In the genomic region with DNA sequence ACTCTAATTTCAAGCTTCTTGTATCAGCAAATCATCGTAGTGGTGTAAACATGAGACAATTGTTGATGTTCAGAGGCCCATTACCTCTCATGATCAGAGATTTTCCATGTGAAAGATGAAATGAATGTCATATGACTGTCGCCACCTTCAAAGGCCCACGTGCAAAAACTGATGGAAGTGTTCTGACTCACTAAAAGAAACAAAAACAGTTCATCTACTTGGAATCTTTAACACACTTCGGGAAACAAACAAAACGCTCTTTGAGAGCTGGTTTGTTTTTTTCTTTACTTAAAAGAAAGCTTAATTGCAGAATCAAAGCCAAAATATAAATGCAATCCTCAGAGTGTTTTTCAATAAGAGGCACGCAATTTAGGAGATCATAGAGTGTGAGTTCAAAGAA, we compare ENCODE assay signal across 23 cellular contexts.
A peak's percentile ranks its signal among the peaks of the same experiment; 100 is the strongest.
DNase-seq lines count a peak whose midpoint lies in the region; ATAC-seq, FAIRE-seq and TF ChIP-seq lines count a peak whose summit lies in the region.
"Had no signal": no experiment of that assay in that cellular context is flagged by ENCODE, and none has a peak within 500 bp of the region (broad histone marks: within the 10 kb centered on the region; RNA-seq: fewer than 3 reads in every experiment).

No MANE protein-coding gene starts in this region.

- no peak overlapping the region for H3K4me3 Mint-ChIP-seq in CD4-positive, alpha-beta T cell
- H3K4me3 Mint-ChIP-seq: CD4-positive, CD25-positive, alpha-beta regulatory T cell had no signal

- H3K27ac ChIP-seq in H1 (ENCODE audit: low read depth, low read length) = no peak overlapping the region
- no peak overlapping the region for H3K27ac ChIP-seq in hepatocyte
- H3K27ac ChIP-seq in CD4-positive, alpha-beta T cell (ENCODE audit: low read depth, low read length) = no peak overlapping the region
- H3K27ac ChIP-seq: GM23248, SJCRH30 had no signal

- no peaks in the 10 kb centered on the region; the same call in 1 of the 2 replicates for H3K23me2 ChIP-seq in H1 (ENCODE audit: low read depth, low read length)

- 94% methylated on average over 6 of the region's 6 CpGs; no CpG with 5 or more reads in 1 of the 2 experiments for WGBS in H1 (ENCODE audit: extremely low coverage in 1 of 2, insufficient coverage in 1 of 2, insufficient read length in 1 of 2, insufficient replicate concordance in 2 of 2, low coverage in 1 of 2, low lambda C conversion rate in 2 of 2, missing lambda C conversion rate in 1 of 2), 2 experiments
- 44% methylated on average over 6 of the region's 6 CpGs for WGBS in hepatocyte (ENCODE audit: low lambda C conversion rate, missing lambda C conversion rate)

- no peak overlapping the region for H2BK12ac ChIP-seq in H1 (ENCODE audit: low read depth, low read length)

- intact Hi-C loops in CD4-positive, alpha-beta T cell (cut with DNase I, micrococcal nuclease) = loop anchor here in 1 of 2 experiments (1.0 kb wide), 1 partner anchor 22 kb away; no protein-coding TSS in a partner anchor

- H4K91ac ChIP-seq in H1 (replicated peaks; ENCODE audit: insufficient read length, low read length) = no peak overlapping the region

- no peak overlapping the region for H2BK120ac ChIP-seq in H1 (replicated peaks; ENCODE audit: low read depth, low read length)

- H3K4me2 ChIP-seq in H1 (ENCODE audit: insufficient read depth in 1 of 2, low read depth in 2 of 2, low read length in 2 of 2) = no peak overlapping the region
- H3K4me2 ChIP-seq in hepatocyte = no peak overlapping the region

- H3K4me1 Mint-ChIP-seq in CD4-positive, alpha-beta T cell (ENCODE audit: low read depth) = no peaks in the 10 kb centered on the region
- H3K4me1 Mint-ChIP-seq: CD4-positive, CD25-positive, alpha-beta regulatory T cell had no signal

- POLR2A ChIA-PET in H1 (lab: Charles Lee; ENCODE audit: partially characterized antibody) = no interaction called here
- POLR2A ChIA-PET in CD4-positive, alpha-beta T cell (lab: Charles Lee) = no interaction called here

- H3K79me2 ChIP-seq in H1 (ENCODE audit: control insufficient read depth in 1 of 2, insufficient read depth in 2 of 2, low read length in 2 of 2) (no peaks in the 10 kb centered on the region), hepatocyte (no peaks in the 10 kb centered on the region)

- H3K27me3 Mint-ChIP-seq in CD4-positive, alpha-beta T cell = no peaks in the 10 kb centered on the region
- H3K27me3 Mint-ChIP-seq: CD4-positive, CD25-positive, alpha-beta regulatory T cell had no signal

- H3K4me3 ChIP-seq in H1 (ENCODE audit: extremely low read depth in 1 of 4, insufficient read depth in 2 of 4, low read depth in 3 of 4, low read length in 4 of 4) (no peak overlapping the region), hepatocyte (no peak overlapping the region)
- H3K4me3 ChIP-seq: GM23248, SJCRH30 had no signal

- H3K36me3 Mint-ChIP-seq in CD4-positive, alpha-beta T cell (ENCODE audit: low read depth) = no peaks in the 10 kb centered on the region
- H3K36me3 Mint-ChIP-seq: CD4-positive, CD25-positive, alpha-beta regulatory T cell had no signal

- no peak overlapping the region for H3K23ac ChIP-seq in H1 (ENCODE audit: insufficient read length)

- no peak overlapping the region for H4K5ac ChIP-seq in H1 (ENCODE audit: insufficient read length, low read depth, low read length)

- H3K4me1 ChIP-seq in H1 (replicated peaks in 1 of 4; ENCODE audit: control insufficient read depth in 3 of 4, insufficient read depth in 4 of 4, low read length in 3 of 4) (no peaks in the 10 kb centered on the region), hepatocyte (ENCODE audit: insufficient read depth) (no peaks in the 10 kb centered on the region)
- H3K4me1 ChIP-seq: Caco-2 had no signal

- TF ChIP-seq CTCF in H1 (IDR thresholded peaks at IDR 0.05; ENCODE audit: control extremely low read depth in 1 of 3, insufficient read depth in 1 of 3, low read depth in 1 of 3, low read length in 3 of 3) = no peak
- TF ChIP-seq CTCF in hepatocyte (IDR thresholded peaks at IDR 0.05; ENCODE audit: poor library complexity) = no peak
- TF ChIP-seq CTCF in CD4-positive, alpha-beta T cell (IDR thresholded peaks at IDR 0.05) = no peak

- 0 out of 2 replicates have a peak overlapping the region, but pooled peaks have one; percentile 16 for H2AFZ ChIP-seq in H1 (ENCODE audit: low read length)
- peak overlapping the region; percentile 6 for H2AFZ ChIP-seq in hepatocyte
- H2AFZ ChIP-seq: GM23248 had no signal

- CTCF ChIA-PET in H1 (lab: Charles Lee; ENCODE audit: partially characterized antibody) = interaction anchor here (1.0 kb wide), 2 partner anchors 10 to 11 kb away, joined by 3 read pairs; no protein-coding TSS in a partner anchor
- CTCF ChIA-PET in CD4-positive, alpha-beta T cell (lab: Charles Lee) = no interaction called here

- no peaks in the 10 kb centered on the region for H3K27me3 ChIP-seq in H1 (replicated peaks in 1 of 4; ENCODE audit: control insufficient read depth in 3 of 4, extremely low read depth in 1 of 4, insufficient read depth in 3 of 4, low read length in 3 of 4)
- H3K27me3 ChIP-seq in hepatocyte = no peaks in the 10 kb centered on the region
- no peaks in the 10 kb centered on the region for H3K27me3 ChIP-seq in CD4-positive, alpha-beta T cell (ENCODE audit: control insufficient read depth, insufficient read depth, low read length)
- H3K27me3 ChIP-seq: SJCRH30 had no signal

- H3K9me2 ChIP-seq in hepatocyte (replicated peaks; ENCODE audit: insufficient read depth) = no peaks in the 10 kb centered on the region

- no peak for TF ChIP-seq RAD21 in H1 (IDR thresholded peaks at IDR 0.05 in 1 of 2, conservative IDR thresholded peaks at IDR 0.05 in 1 of 2; ENCODE audit: low read depth in 2 of 2, low read length in 2 of 2)

- no peaks in the 10 kb centered on the region for H3K36me3 ChIP-seq in H1 (ENCODE audit: control insufficient read depth in 2 of 4, insufficient read depth in 4 of 4, low read length in 3 of 4)
- no peaks in the 10 kb centered on the region for H3K36me3 ChIP-seq in hepatocyte (replicated peaks; ENCODE audit: insufficient read depth, low read depth)
- H3K36me3 ChIP-seq: SJCRH30 had no signal

- H3K56ac ChIP-seq in H1 (replicated peaks; ENCODE audit: insufficient read length, low read depth, low read length) = no peak overlapping the region

- H3K9me3 Mint-ChIP-seq in CD4-positive, alpha-beta T cell = no peaks in the 10 kb centered on the region

- no peak overlapping the region for H3K14ac ChIP-seq in H1 (ENCODE audit: insufficient read length)

- H2BK20ac ChIP-seq in H1 (ENCODE audit: low read length) = no peak overlapping the region

- no peak overlapping the region for H2BK5ac ChIP-seq in H1 (ENCODE audit: low read depth, low read length)

- H3K9me3 ChIP-seq in H1 (ENCODE audit: insufficient read depth in 2 of 2, low read depth in 1 of 2, low read length in 1 of 2) (no peaks in the 10 kb centered on the region), hepatocyte (ENCODE audit: low read depth) (no peaks in the 10 kb centered on the region)
- H3K9me3 ChIP-seq in CD4-positive, alpha-beta T cell (ENCODE audit: control insufficient read depth, low read length) = no peaks in the 10 kb centered on the region
- H3K9me3 ChIP-seq: Caco-2, SJCRH30 had no signal

- no peak overlapping the region for H3K4ac ChIP-seq in H1 (replicated peaks; ENCODE audit: insufficient read length, low read depth, low read length)

- ATAC-seq in GM18505 (IDR thresholded peaks at IDR 0.05; ENCODE audit: unreplicated experiment) = no peak
- ATAC-seq in HG03045 (IDR thresholded peaks at IDR 0.05; ENCODE audit: unreplicated experiment) = no peak
- ATAC-seq in CD4-positive, alpha-beta T cell (ENCODE audit: poor library complexity) = no peak
- ATAC-seq: HCT116, Panc1 had no signal

- no peaks in the 10 kb centered on the region for H3K79me1 ChIP-seq in H1 (ENCODE audit: low read depth, low read length)

- TF ChIP-seq POLR2A in H1 (IDR thresholded peaks at IDR 0.05; ENCODE audit: control extremely low read depth in 1 of 2, low read depth in 2 of 2, low read length in 2 of 2) = no peak
- TF ChIP-seq POLR2A in GM18505 (IDR thresholded peaks at IDR 0.05; ENCODE audit: borderline replicate concordance, extremely low read depth, insufficient read depth, insufficient read length) = no peak

- FAIRE-seq in H1 (lab: Jason Lieb, UNC) = no peak
- FAIRE-seq: HTR-8/SVneo had no signal

- DNase-seq in ELR (ENCODE audit: low read depth) = peak; percentile 7
- peak; percentile 6 for DNase-seq in RPMI7951 (ENCODE audit: low read depth)
- no peak for DNase-seq in H1 (ENCODE audit: low read depth in 1 of 2, low spot score in 2 of 2)
- no peak for DNase-seq in hepatocyte (ENCODE audit: low spot score)
- no peak for DNase-seq in germinal center (ENCODE audit: low spot score)
- DNase-seq in CD4-positive, alpha-beta T cell = no peak
- DNase-seq: Caco-2; CD4-positive, CD25-positive, alpha-beta regulatory T cell; GF-D8; GM23248; KG1; MV-4-11; NCI-H1105 treated with DMSO at 0.1 percent for 48 hours; NCI-H1694 treated with DMSO at 0.1 percent for 48 hours; NCI-H2227 treated with DMSO at 0.1 percent for 48 hours; NCI-H510A treated with DMSO at 0.1 percent for 48 hours; NCI-H748 treated with DMSO at 0.1 percent for 48 hours; SJCRH30 had no signal

- H3K9ac ChIP-seq in H1 (replicated peaks in 1 of 4; ENCODE audit: extremely low read depth in 1 of 4, low read depth in 3 of 4, low read length in 3 of 4) = no peak overlapping the region
- H3K9ac ChIP-seq: GM23248 had no signal

- H4K20me1 ChIP-seq in H1 (replicated peaks in 1 of 2; ENCODE audit: control insufficient read depth in 1 of 2, insufficient read depth in 2 of 2, low read length in 2 of 2) (no peaks in the 10 kb centered on the region), hepatocyte (ENCODE audit: insufficient read depth, poor library complexity, severe bottlenecking) (no peaks in the 10 kb centered on the region)

- H3K18ac ChIP-seq in H1 (ENCODE audit: extremely low read depth, low read length) = no peak overlapping the region

- H3K27ac Mint-ChIP-seq in CD4-positive, alpha-beta T cell = no peak overlapping the region
- H3K27ac Mint-ChIP-seq: CD4-positive, CD25-positive, alpha-beta regulatory T cell had no signal

- H2BK15ac ChIP-seq in H1 (ENCODE audit: low read length) = no peak overlapping the region

- H4K8ac ChIP-seq in H1 (ENCODE audit: extremely low read depth, insufficient read depth, low read length) = no peak overlapping the region

- TF ChIP-seq EP300 in H1 (IDR thresholded peaks at IDR 0.05; ENCODE audit: borderline replicate concordance in 1 of 2, low read depth in 2 of 2, low read length in 2 of 2) = no peak

- no peak overlapping the region for H2AK5ac ChIP-seq in H1 (ENCODE audit: low read depth, low read length)

TF ChIP-seq in H1, 55 proteins besides CTCF, POLR2A, EP300 and RAD21 (continues in another document):
- TF ChIP-seq JUND (IDR thresholded peaks at IDR 0.05; ENCODE audit: low read length) (no peak), KDM5A (IDR thresholded peaks at IDR 0.05; ENCODE audit: low read length) (no peak), KDM4A (IDR thresholded peaks at IDR 0.05; ENCODE audit: low read depth, low read length, severe bottlenecking) (no peak), FOSL1 (IDR thresholded peaks at IDR 0.05; ENCODE audit: insufficient read depth, low read depth, low read length) (no peak), RNF2 (IDR thresholded peaks at IDR 0.05; ENCODE audit: borderline replicate concordance, low read depth, low read length, missing control alignments, poor library complexity, severe bottlenecking) (no peak), CBX5 (IDR thresholded peaks at IDR 0.05; ENCODE audit: low read depth, low read length) (no peak), KDM1A (IDR thresholded peaks at IDR 0.05; ENCODE audit: borderline replicate concordance, low read length) (no peak)

Comparison
In these comparisons a context has a peak if more than half of its experiments do, and no peak if none do; other contexts are left out.
1. DNase-seq: peak in ELR (single experiment) and RPMI7951 (single experiment); none in H1 (0 of 2), hepatocyte (single experiment), germinal center (single experiment) and CD4-positive, alpha-beta T cell (0 of 10).